ENCODE assay signal across 15 cellular contexts in the genomic region with DNA sequence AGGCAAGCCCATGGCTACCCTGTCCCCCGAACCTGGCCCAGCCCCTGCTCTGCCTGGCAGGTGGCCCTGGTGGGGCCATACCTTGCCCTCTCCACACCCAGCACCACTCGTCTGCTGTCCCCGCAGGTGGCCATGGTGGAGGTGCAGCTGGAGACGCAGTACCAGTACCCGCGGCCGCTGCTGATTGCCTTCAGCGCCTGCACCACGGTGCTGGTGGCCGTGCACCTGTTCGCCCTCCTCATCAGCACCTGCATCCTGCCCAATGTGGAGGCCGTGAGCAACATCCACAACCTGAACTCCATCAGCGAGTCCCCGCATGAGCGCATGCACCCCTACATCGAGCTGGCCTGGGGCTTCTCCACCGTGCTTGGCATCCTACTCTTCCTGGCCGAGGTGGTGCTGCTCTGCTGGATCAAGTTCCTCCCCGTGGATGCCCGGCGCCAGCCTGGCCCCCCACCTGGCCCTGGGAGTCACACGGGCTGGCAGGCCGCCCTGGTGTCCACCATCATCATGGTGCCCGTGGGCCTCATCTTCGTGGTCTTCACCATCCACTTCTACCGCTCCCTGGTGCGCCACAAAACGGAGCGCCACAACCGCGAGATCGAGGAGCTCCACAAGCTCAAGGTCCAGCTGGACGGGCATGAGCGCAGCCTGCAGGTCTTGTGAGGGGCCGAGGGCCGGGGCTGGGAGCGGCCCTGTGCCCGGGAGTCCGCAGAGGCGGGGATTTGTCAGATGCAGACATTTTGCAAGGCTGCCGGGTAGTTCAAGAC.
"Had no signal": no experiment of that assay in that cellular context is flagged by ENCODE, and none has a peak within 500 bp of the region (broad histone marks: within the 10 kb centered on the region; RNA-seq: fewer than 3 reads in every experiment).

No MANE protein-coding gene starts in this region.

- H3K27me3 ChIP-seq: suprapubic skin had no signal

- ATAC-seq: activated T-cell treated with anti-CD3 and anti-CD28 coated beads, Interleukin-2, amount 50 U/mL, for 4 hours; natural killer cell; sciatic nerve; stimulated activated naive CD8-positive, alpha-beta T cell treated with anti-CD3 and anti-CD28 coated beads, Interleukin-15, Interleukin-2, amounts not matched to agents 100 U/mL and 50 U/mL, for 24 hours had no signal

- H3K27ac ChIP-seq: coronary artery, suprapubic skin had no signal

- H3K4me3 Mint-ChIP-seq: activated T-cell treated with anti-CD3 and anti-CD28 coated beads, Interleukin-2, amount 50 U/mL, for 4 hours had no signal

- DNase-seq: activated CD4-positive, alpha-beta T cell treated with anti-CD3 and anti-CD28 coated beads for 1 hour; activated CD4-positive, alpha-beta T cell treated with anti-CD3 and anti-CD28 coated beads, Interleukin-2, amount 50 U/mL, for 48 hours; activated naive CD4-positive, alpha-beta T cell; activated T-cell treated with anti-CD3 and anti-CD28 coated beads, Interleukin-2, amount 50 U/mL, for 4 hours; caudate nucleus; effector CD4-positive, alpha-beta T cell; foreskin melanocyte; head of caudate nucleus; mammary epithelial cell; natural killer cell; stimulated activated CD4-positive, alpha-beta T cell treated with anti-CD3 and anti-CD28 coated beads, Interleukin-2, amount 100 ng/mL, for 24 hours; stimulated activated naive CD8-positive, alpha-beta T cell treated with anti-CD3 and anti-CD28 coated beads, Interleukin-15, Interleukin-2, amounts not matched to agents 100 U/mL and 50 U/mL, for 24 hours had no signal

- H3K4me3 ChIP-seq: coronary artery, suprapubic skin had no signal

- H3K36me3 Mint-ChIP-seq: natural killer cell had no signal

- H3K9me3 Mint-ChIP-seq: activated T-cell treated with anti-CD3 and anti-CD28 coated beads, Interleukin-2, amount 50 U/mL, for 4 hours; natural killer cell had no signal

- H3K9me3 ChIP-seq: suprapubic skin had no signal
